21 cellular contexts compared by ENCODE assay signal in genomic region chr16:87423429-87423828, GRCh38. TPM values are rescaled to one million over a fixed set of nuclear protein-coding genes. Genes with fewer than 3 reads are reported as not detected.
A peak's percentile ranks its signal among the peaks of the same experiment; 100 is the strongest.
DNase-seq lines count a peak whose midpoint lies in the region; ATAC-seq and TF ChIP-seq lines count a peak whose summit lies in the region.
"Had no signal": no experiment of that assay in that cellular context is flagged by ENCODE, and none has a peak within 500 bp of the region (broad histone marks: within the 10 kb centered on the region; RNA-seq: fewer than 3 reads in every experiment).

No MANE protein-coding gene starts in this region.

- ATAC-seq in Right ventricle myocardium inferior: no peak

- peaks cover 27% of the 10 kb centered on the region for H3K4me1 Mint-ChIP-seq in nephron progenitor cell
- H3K4me1 Mint-ChIP-seq: CD14-positive monocyte; CD8-positive, alpha-beta memory T cell had no signal

- TF ChIP-seq POLR2A in breast epithelium (IDR thresholded peaks at IDR 0.05): no peak

- no peaks in the 10 kb centered on the region for H3K9me3 Mint-ChIP-seq in nephron progenitor cell
- H3K9me3 Mint-ChIP-seq: CD4-positive, alpha-beta T cell; CD8-positive, alpha-beta memory T cell had no signal

- peak overlapping the region; percentile 77 for H3K27ac Mint-ChIP-seq in nephron progenitor cell
- H3K27ac Mint-ChIP-seq: CD4-positive, alpha-beta T cell had no signal

- TF ChIP-seq CTCF in right atrium auricular region (IDR thresholded peaks at IDR 0.05) (no peak), HEK293 (tag by site-specific recombination; IDR thresholded peaks at IDR 0.05) (no peak), nephron progenitor cell (IDR thresholded peaks at IDR 0.05) (no peak), breast epithelium (IDR thresholded peaks at IDR 0.05) (no peak)

- peak; percentile 51 for DNase-seq in Right ventricle myocardium inferior (ENCODE audit: missing footprints)
- DNase-seq in right atrium auricular region (ENCODE audit: low spot score): no peak
- DNase-seq in nephron progenitor cell: no peak
- DNase-seq in posterior vena cava (ENCODE audit: low spot score): peak; percentile 72
- no peak for DNase-seq in breast epithelium (ENCODE audit: low spot score in 2 of 2)
- DNase-seq in DMS79 treated with DMSO at 0.1 percent for 48 hours (lab: John Stamatoyannopoulos, UW): no peak
- DNase-seq in stimulated activated CD4-positive, alpha-beta T cell treated with anti-CD3 and anti-CD28 coated beads, Interleukin-4, amount 100 ng/mL, for 4 hours: no peak
- DNase-seq: 8988T; ACHN; AML-193; BE2C; CD4-positive, alpha-beta T cell; CD8-positive, alpha-beta memory T cell; DMS53; DND-41; GOT3 had no signal

- H3K4me3 ChIP-seq in right atrium auricular region: no peak overlapping the region
- no peak overlapping the region for H3K4me3 ChIP-seq in HEK293 (ENCODE audit: low read depth, low read length)
- no peak overlapping the region for H3K4me3 ChIP-seq in breast epithelium
- H3K4me3 ChIP-seq: A549; BLaER1 treated with 17β-estradiol and CSF1 and Interleukin-3, amounts not matched to agents 10 nM and 100 nM; HAP-1 had no signal

- no peak overlapping the region for H3K4me3 Mint-ChIP-seq in nephron progenitor cell
- H3K4me3 Mint-ChIP-seq: CD14-positive monocyte; CD4-positive, alpha-beta T cell; CD8-positive, alpha-beta memory T cell had no signal

- no peaks in the 10 kb centered on the region for H3K4me1 ChIP-seq in right atrium auricular region
- no peaks in the 10 kb centered on the region for H3K4me1 ChIP-seq in HEK293 (ENCODE audit: control insufficient read depth, insufficient read depth, low read length)
- no peaks in the 10 kb centered on the region for H3K4me1 ChIP-seq in breast epithelium
- H3K4me1 ChIP-seq: A549, BE2C, HAP-1 had no signal

- H3K9me3 ChIP-seq in right atrium auricular region (no peaks in the 10 kb centered on the region), HEK293 (ENCODE audit: control insufficient read depth, insufficient read depth, low read depth, low read length) (no peaks in the 10 kb centered on the region), breast epithelium (no peaks in the 10 kb centered on the region)
- H3K9me3 ChIP-seq: BE2C; BLaER1 treated with 17β-estradiol and CSF1 and Interleukin-3, amounts not matched to agents 10 nM and 100 nM; HAP-1 had no signal

- H3K27me3 Mint-ChIP-seq in nephron progenitor cell (ENCODE audit: low read depth, poor library complexity): no peaks in the 10 kb centered on the region
- H3K27me3 Mint-ChIP-seq: CD4-positive, alpha-beta T cell; CD8-positive, alpha-beta memory T cell had no signal

- peaks cover 53% of the 10 kb centered on the region for H3K36me3 Mint-ChIP-seq in nephron progenitor cell (ENCODE audit: low read depth)

- POLR2A ChIA-PET in HEK293 (lab: Yijun Ruan, JAX): no interaction called here

- H3K27ac ChIP-seq in right atrium auricular region (no peak overlapping the region), HEK293 (ENCODE audit: extremely low read depth, low read depth, low read length) (no peak overlapping the region), breast epithelium (no peak overlapping the region)
- H3K27ac ChIP-seq: A549; BLaER1 treated with 17β-estradiol and CSF1 and Interleukin-3, amounts not matched to agents 10 nM and 100 nM had no signal

- intact Hi-C loops in Right ventricle myocardium inferior (cut with DNase I) (no loop called here), posterior vena cava (cut with DNase I) (loop anchor here in 1 of 2 donors (5.0 kb wide), 1 partner anchor 214 kb away; no protein-coding TSS in a partner anchor), breast epithelium (cut with DNase I; ENCODE audit: low total_unique reads) (no loop called here)

- CTCF ChIA-PET in HEK293 (lab: Yijun Ruan, JAX): interaction anchor here (0.7 kb wide), 1 partner anchor 477 kb away, joined by 3 read pairs; no protein-coding TSS in a partner anchor

- H3K36me3 ChIP-seq in right atrium auricular region (peaks cover 47% of the 10 kb centered on the region), HEK293 (ENCODE audit: control insufficient read depth in 2 of 2, insufficient read depth in 1 of 2, low read length in 2 of 2) (peaks cover 10 to 64% of the 10 kb centered on the region in 2 experiments; a peak in 2 of 3 replicates), breast epithelium (no peaks in the 10 kb centered on the region)

- H3K27me3 ChIP-seq in right atrium auricular region (no peaks in the 10 kb centered on the region), breast epithelium (no peaks in the 10 kb centered on the region)
- H3K27me3 ChIP-seq: BE2C; BLaER1 treated with 17β-estradiol and CSF1 and Interleukin-3, amounts not matched to agents 10 nM and 100 nM had no signal

TF ChIP-seq in HEK293, 187 proteins besides CTCF, POLR2A, EP300 and RAD21:
- TF ChIP-seq ZFP37 (tag by site-specific recombination; IDR thresholded peaks at IDR 0.05) (no peak), ZNF558 (tag by site-specific recombination; IDR thresholded peaks at IDR 0.05) (no peak), KLF9 (tag by site-specific recombination; IDR thresholded peaks at IDR 0.05; ENCODE audit: low read depth) (no peak), ZNF10 (tag by site-specific recombination; IDR thresholded peaks at IDR 0.05) (0 out of 2 replicates have a peak, but pooled peaks have one; percentile 25), HOXD13 (CRISPR knock-in tag; IDR thresholded peaks at IDR 0.05; ENCODE audit: borderline replicate concordance) (no peak), SP2 (tag by site-specific recombination; IDR thresholded peaks at IDR 0.05) (no peak)
TF ChIP-seq in HEK293: peak in this region for 1.

RNA-seq across cellular contexts. Expression of gene MAP1LC3B, which starts 31.3 kb away (rescaled TPM):
- total RNA-seq in Right ventricle myocardium inferior: 125 TPM
- 10 to 100 TPM; 57.5 to 83.0 TPM for total RNA-seq in right atrium auricular region
- total RNA-seq in posterior vena cava: 10 to 100 TPM; 51.2 to 52.2 TPM
- 10 to 100 TPM; 58.0 to 72.3 (median 69.1) TPM for total RNA-seq in breast epithelium

RNA-seq across cellular contexts. Expression of gene FBXO31, which starts 39.9 kb away (rescaled TPM):
- total RNA-seq in Right ventricle myocardium inferior: 70.2 TPM
- 10 to 100 TPM; 39.3 to 53.1 TPM for total RNA-seq in right atrium auricular region
- 10 to 100 TPM; 50.4 to 58.5 TPM for total RNA-seq in posterior vena cava
- total RNA-seq in breast epithelium: 10 to 100 TPM; 43.0 to 74.7 (median 67.4) TPM

Comparison
In these comparisons a context has a peak if more than half of its experiments do, and no peak if none do; other contexts are left out.
1. DNase-seq: peak in Right ventricle myocardium inferior (single experiment) and posterior vena cava (single experiment); none in right atrium auricular region (single experiment), nephron progenitor cell (single experiment), breast epithelium (0 of 2), DMS79 treated with DMSO at 0.1 percent for 48 hours (single experiment) and stimulated activated CD4-positive, alpha-beta T cell treated with anti-CD3 and anti-CD28 coated beads, Interleukin-4, amount 100 ng/mL, for 4 hours (0 of 2).